Comparison of ENCODE assay signal across 10 cellular contexts in the genomic region with DNA sequence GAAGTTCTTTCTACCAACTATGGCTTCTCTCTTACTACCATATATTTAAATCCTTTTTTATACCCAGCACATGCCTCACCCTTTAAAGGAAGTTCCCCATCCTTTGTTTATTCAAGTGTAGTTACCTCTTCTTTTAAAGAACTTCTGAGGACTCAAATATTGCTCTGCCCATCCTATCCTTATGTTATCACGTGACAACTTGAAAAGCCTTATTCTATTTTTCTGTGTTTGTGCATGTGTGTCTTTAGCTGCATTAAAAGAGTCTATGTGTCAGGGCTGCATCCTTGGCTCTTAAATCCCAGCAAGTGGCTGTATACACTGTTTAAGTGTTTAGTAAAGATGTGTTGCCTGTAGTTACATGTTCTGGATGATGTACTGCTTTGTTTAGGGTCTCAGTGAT. TPM values are rescaled to one million over a fixed set of nuclear protein-coding genes. Genes with fewer than 3 reads are reported as not detected.
"Had no signal": no experiment of that assay in that cellular context is flagged by ENCODE, and none has a peak within 500 bp of the region (broad histone marks: within the 10 kb centered on the region; RNA-seq: fewer than 3 reads in every experiment).

No MANE protein-coding gene starts in this region.

- H3K27ac ChIP-seq: HL-60, KMS-11 had no signal

- H3K36me3 Mint-ChIP-seq: IgD-negative memory B cell had no signal

- H3K27ac Mint-ChIP-seq: IgD-negative memory B cell had no signal

- H3K4me3 Mint-ChIP-seq: IgD-negative memory B cell had no signal

- H3K9ac ChIP-seq: KMS-11 had no signal

- H3K4me2 ChIP-seq: KMS-11 had no signal

- DNase-seq: IMR-90, Karpas-422, KBM-7, KG1 had no signal

- FAIRE-seq: HTR-8/SVneo had no signal

- H3K27me3 Mint-ChIP-seq: IgD-negative memory B cell had no signal

RNA-seq across cellular contexts. Expression of gene FSHR, which starts 22.5 kb away (rescaled TPM):
- total RNA-seq: HT-29, HT1080, IMR-90 had no signal
- polyA plus RNA-seq: IgD-negative memory B cell, IMR-90 had no signal
